In the genomic region with DNA sequence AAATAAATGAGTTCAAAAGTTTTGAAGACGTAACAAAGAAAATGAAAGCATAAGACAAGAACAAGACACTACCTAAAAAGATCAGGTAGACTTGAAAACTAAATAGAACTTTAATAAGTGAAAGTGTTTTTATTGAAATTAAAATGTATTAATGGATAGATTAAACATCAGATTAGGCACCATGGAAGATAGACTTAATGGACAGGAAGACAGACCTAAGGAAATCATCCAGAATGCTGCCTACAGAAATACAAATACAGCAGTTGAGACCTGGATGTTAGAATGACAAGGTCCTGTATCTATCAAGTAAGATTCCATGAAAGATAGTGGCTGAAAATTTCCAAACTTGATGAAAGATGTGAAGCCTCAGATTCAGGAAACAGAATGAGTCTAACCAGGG, we compare ENCODE assay signal across 28 cellular contexts.
"Had no signal": no experiment of that assay in that cellular context is flagged by ENCODE, and none has a peak within 500 bp of the region (broad histone marks: within the 10 kb centered on the region; RNA-seq: fewer than 3 reads in every experiment).

No MANE protein-coding gene starts in this region.

- H3K4me3 Mint-ChIP-seq: activated CD4-positive, alpha-beta memory T cell treated with anti-CD3 and anti-CD28 coated beads for 36 hours; activated CD4-positive, alpha-beta T cell treated with anti-CD3 and anti-CD28 coated beads for 36 hours; activated CD4-positive, alpha-beta T cell treated with anti-CD3 and anti-CD28 coated beads, Interleukin-2, amount 10 ng/mL, durations not matched to agents 24 days and 14 days; activated CD8-positive, alpha-beta memory T cell treated with anti-CD3 and anti-CD28 coated beads, Interleukin-2, amount 10 ng/mL, durations not matched to agents 7 days and 5 days; activated CD8-positive, alpha-beta T cell treated with anti-CD3 and anti-CD28 coated beads, Interleukin-2, amount 10 ng/mL, durations not matched to agents 7 days and 5 days; activated naive CD8-positive, alpha-beta T cell; activated T-helper 17 cell treated with anti-CD3 and anti-CD28 coated beads, Interleukin-2, amount 50 U/mL, for 72 hours; endodermal cell; T-helper 17 cell; T-helper 2 cell treated with Interferon-gamma antibody and Interleukin-4, amounts not matched to agents 5 μg/mL and 100 μg/mL, for 36 hours had no signal

- DNase-seq: activated CD4-positive, alpha-beta memory T cell treated with anti-CD3 and anti-CD28 coated beads for 36 hours; activated CD4-positive, alpha-beta T cell treated with anti-CD3 and anti-CD28 coated beads for 36 hours; activated CD4-positive, alpha-beta T cell treated with anti-CD3 and anti-CD28 coated beads, Interleukin-2, amount 10 ng/mL, durations not matched to agents 24 days and 14 days; activated CD4-positive, CD25-positive, alpha-beta regulatory T cell; activated CD4-positive, CD25-positive, alpha-beta regulatory T cell treated with anti-CD3 and anti-CD28 coated beads, Interleukin-2, amount 50 U/mL, for 72 hours; activated CD8-positive, alpha-beta memory T cell treated with anti-CD3 and anti-CD28 coated beads, Interleukin-2, amount 10 ng/mL, durations not matched to agents 7 days and 5 days; activated CD8-positive, alpha-beta memory T cell treated with anti-CD3 and anti-CD28 coated beads, Interleukin-2, amount 50 U/mL, for 4 hours; activated CD8-positive, alpha-beta T cell treated with anti-CD3 and anti-CD28 coated beads, Interleukin-2, amount 10 ng/mL, durations not matched to agents 7 days and 5 days; activated effector memory CD4-positive, alpha-beta T cell treated with Interleukin-2 at 50 U/mL for 16 hours; activated gamma-delta T cell treated with Interleukin-2 at 50 U/mL for 16 hours; activated naive CD4-positive, alpha-beta T cell treated with anti-CD3 and anti-CD28 coated beads, Interleukin-2, amount 50 U/mL, for 16 hours; activated naive CD4-positive, alpha-beta T cell treated with Interleukin-2 at 50 U/mL for 16 hours; activated T-cell treated with anti-CD3 and anti-CD28 coated beads, Interleukin-2, amount 50 U/mL, for 1 hour; amniotic stem cell; aorta; body of pancreas; caudate nucleus; colonic mucosa; effector memory CD4-positive, alpha-beta T cell; endodermal cell; foreskin fibroblast; head of caudate nucleus; T-helper 1 cell; T-helper 17 cell had no signal

- H3K4me1 Mint-ChIP-seq: activated CD8-positive, alpha-beta memory T cell treated with anti-CD3 and anti-CD28 coated beads, Interleukin-2, amount 10 ng/mL, durations not matched to agents 7 days and 5 days; activated T-helper 17 cell treated with anti-CD3 and anti-CD28 coated beads, Interleukin-2, amount 50 U/mL, for 72 hours had no signal

- ATAC-seq: activated CD4-positive, alpha-beta T cell treated with anti-CD3 and anti-CD28 coated beads for 36 hours; activated CD8-positive, alpha-beta memory T cell treated with anti-CD3 and anti-CD28 coated beads, Interleukin-2, amount 10 ng/mL, durations not matched to agents 7 days and 5 days; activated CD8-positive, alpha-beta T cell treated with anti-CD3 and anti-CD28 coated beads, Interleukin-2, amount 10 ng/mL, durations not matched to agents 7 days and 5 days; activated T-helper 17 cell treated with anti-CD3 and anti-CD28 coated beads, Interleukin-2, amount 50 U/mL, for 72 hours; body of pancreas; esophagus mucosa; T-helper 17 cell had no signal

- H3K27ac ChIP-seq: body of pancreas, colonic mucosa had no signal

- H3K27me3 ChIP-seq: body of pancreas, colonic mucosa had no signal

- H3K9me3 Mint-ChIP-seq: activated CD4-positive, alpha-beta T cell treated with anti-CD3 and anti-CD28 coated beads, Interleukin-2, amount 10 ng/mL, durations not matched to agents 24 days and 14 days; activated T-helper 17 cell treated with anti-CD3 and anti-CD28 coated beads, Interleukin-2, amount 50 U/mL, for 72 hours; endodermal cell had no signal

- H3K4me3 ChIP-seq: body of pancreas, colonic mucosa had no signal

- H3K27ac Mint-ChIP-seq: activated CD4-positive, alpha-beta memory T cell treated with anti-CD3 and anti-CD28 coated beads for 36 hours; activated CD4-positive, alpha-beta T cell treated with anti-CD3 and anti-CD28 coated beads for 36 hours; activated CD4-positive, alpha-beta T cell treated with anti-CD3 and anti-CD28 coated beads, Interleukin-2, amount 10 ng/mL, durations not matched to agents 24 days and 14 days; activated CD8-positive, alpha-beta memory T cell treated with anti-CD3 and anti-CD28 coated beads, Interleukin-2, amount 10 ng/mL, durations not matched to agents 7 days and 5 days; activated CD8-positive, alpha-beta T cell treated with anti-CD3 and anti-CD28 coated beads, Interleukin-2, amount 10 ng/mL, durations not matched to agents 7 days and 5 days; activated naive CD8-positive, alpha-beta T cell; activated T-helper 17 cell treated with anti-CD3 and anti-CD28 coated beads, Interleukin-2, amount 50 U/mL, for 72 hours; endodermal cell; T-helper 17 cell; T-helper 2 cell treated with Interferon-gamma antibody and Interleukin-4, amounts not matched to agents 5 μg/mL and 100 μg/mL, for 36 hours had no signal
